ENCODE assay signal across 13 cellular contexts in genomic region chr2:56448999-56449431, GRCh38.
DNase-seq lines count a peak whose midpoint lies in the region; ATAC-seq and TF ChIP-seq lines count a peak whose summit lies in the region.
"Had no signal": no experiment of that assay in that cellular context is flagged by ENCODE, and none has a peak within 500 bp of the region (broad histone marks: within the 10 kb centered on the region; RNA-seq: fewer than 3 reads in every experiment).

No MANE protein-coding gene starts in this region.

- H3K4me1 Mint-ChIP-seq in natural killer cell treated with Interleukin-12 subunit alpha and Interleukin-12 subunit beta and Interleukin-15 and Interleukin-18, amount 100 ng/mL, for 72 hours (ENCODE audit: low read depth in 2 of 2) = no peaks in the 10 kb centered on the region
- H3K4me1 Mint-ChIP-seq in activated T-helper 1 cell treated with anti-CD3 and anti-CD28 coated beads, Interleukin-12 subunit alpha, Interleukin-12 subunit beta, Interleukin-2, Interleukin-4 antibody, amounts not matched to agents 30 ng/mL and 10 ng/mL and 1 ng/mL, durations not matched to agents 14 hours and 24 hours and 36 hours (ENCODE audit: low read depth) = no peaks in the 10 kb centered on the region
- no peaks in the 10 kb centered on the region for H3K4me1 Mint-ChIP-seq in naive thymus-derived CD4-positive, alpha-beta T cell
- H3K4me1 Mint-ChIP-seq: activated CD4-positive, alpha-beta T cell treated with anti-CD3 and anti-CD28 coated beads, Interleukin-2, amount 10 ng/mL, durations not matched to agents 7 days and 5 days; activated naive CD4-positive, alpha-beta T cell treated with anti-CD3 and anti-CD28 coated beads, Interleukin-2, amount 50 U/mL, for 24 hours had no signal

- no peak for TF ChIP-seq POLR2A in Peyer's patch (IDR thresholded peaks at IDR 0.05)

- H3K9me3 ChIP-seq in Peyer's patch = no peaks in the 10 kb centered on the region
- H3K9me3 ChIP-seq in naive thymus-derived CD4-positive, alpha-beta T cell (ENCODE audit: control insufficient read depth in 2 of 3, low read length in 3 of 3) = no peaks in the 10 kb centered on the region
- H3K9me3 ChIP-seq: ovary, upper lobe of left lung had no signal

- DNase-seq in DMS53 treated with DMSO at 0.1 percent for 48 hours (lab: John Stamatoyannopoulos, UW; ENCODE audit: unreplicated experiment) = peak; percentile 91
- DNase-seq in Peyer's patch = peak in 2 of 3 donors; percentile 70 to 86
- peak; percentile 89 for DNase-seq in glomerular visceral epithelial cell (ENCODE audit: extremely low spot score)
- no peak for DNase-seq in omental fat pad (ENCODE audit: low spot score)
- no peak for DNase-seq in natural killer cell treated with Interleukin-12 subunit alpha and Interleukin-12 subunit beta and Interleukin-15 and Interleukin-18, amount 100 ng/mL, for 72 hours (ENCODE audit: low spot score)
- DNase-seq in activated T-helper 1 cell treated with anti-CD3 and anti-CD28 coated beads, Interleukin-12 subunit alpha, Interleukin-12 subunit beta, Interleukin-2, Interleukin-4 antibody, amounts not matched to agents 30 ng/mL and 10 ng/mL and 1 ng/mL, durations not matched to agents 14 hours and 24 hours and 36 hours (ENCODE audit: low spot score) = no peak
- DNase-seq in activated CD4-positive, alpha-beta T cell treated with anti-CD3 and anti-CD28 coated beads for 48 hours = no peak
- no peak for DNase-seq in naive thymus-derived CD4-positive, alpha-beta T cell
- DNase-seq: activated CD4-positive, alpha-beta T cell treated with anti-CD3 and anti-CD28 coated beads, Interleukin-2, amount 10 ng/mL, durations not matched to agents 7 days and 5 days; effector CD4-positive, alpha-beta T cell; ovary had no signal

- no peaks in the 10 kb centered on the region for H3K27me3 ChIP-seq in Peyer's patch
- H3K27me3 ChIP-seq in naive thymus-derived CD4-positive, alpha-beta T cell (ENCODE audit: control insufficient read depth in 2 of 2, insufficient read depth in 2 of 2, low read length in 2 of 2) = no peaks in the 10 kb centered on the region
- H3K27me3 ChIP-seq: ovary, upper lobe of left lung had no signal

- peak overlapping the region in 2 of 4 donors; percentile 71 to 85 for H3K27ac ChIP-seq in Peyer's patch
- no peak overlapping the region for H3K27ac ChIP-seq in naive thymus-derived CD4-positive, alpha-beta T cell (ENCODE audit: low read depth, low read length)
- H3K27ac ChIP-seq: ovary had no signal

- H3K36me3 ChIP-seq in Peyer's patch = no peaks in the 10 kb centered on the region
- no peaks in the 10 kb centered on the region for H3K36me3 ChIP-seq in naive thymus-derived CD4-positive, alpha-beta T cell (ENCODE audit: control insufficient read depth in 2 of 3, insufficient read depth in 3 of 3, low read length in 3 of 3)
- H3K36me3 ChIP-seq: ovary, upper lobe of left lung had no signal

- peaks cover 31% of the 10 kb centered on the region for H3K9me3 Mint-ChIP-seq in natural killer cell treated with Interleukin-12 subunit alpha and Interleukin-12 subunit beta and Interleukin-15 and Interleukin-18, amount 100 ng/mL, for 72 hours
- H3K9me3 Mint-ChIP-seq in activated T-helper 1 cell treated with anti-CD3 and anti-CD28 coated beads, Interleukin-12 subunit alpha, Interleukin-12 subunit beta, Interleukin-2, Interleukin-4 antibody, amounts not matched to agents 30 ng/mL and 10 ng/mL and 1 ng/mL, durations not matched to agents 14 hours and 24 hours and 36 hours = peaks cover 4% of the 10 kb centered on the region
- peaks cover 2 to 35% (median 10%) of the 10 kb centered on the region in 11 donors for H3K9me3 Mint-ChIP-seq in naive thymus-derived CD4-positive, alpha-beta T cell

- peak; percentile 90 for ATAC-seq in omental fat pad (ENCODE audit: low FRiP score)
- ATAC-seq in natural killer cell treated with Interleukin-12 subunit alpha and Interleukin-12 subunit beta and Interleukin-15 and Interleukin-18, amount 100 ng/mL, for 72 hours = no peak
- no peak for ATAC-seq in naive thymus-derived CD4-positive, alpha-beta T cell

- POLR2A ChIA-PET in naive thymus-derived CD4-positive, alpha-beta T cell (lab: Charles Lee) = no interaction called here

- CTCF ChIA-PET in naive thymus-derived CD4-positive, alpha-beta T cell (lab: Charles Lee) = no interaction called here

- H3K4me1 ChIP-seq in Peyer's patch = no peaks in the 10 kb centered on the region
- no peaks in the 10 kb centered on the region for H3K4me1 ChIP-seq in naive thymus-derived CD4-positive, alpha-beta T cell (ENCODE audit: control insufficient read depth in 2 of 2, insufficient read depth in 2 of 2, low read length in 2 of 2)

- no peak overlapping the region for H3K4me3 Mint-ChIP-seq in natural killer cell treated with Interleukin-12 subunit alpha and Interleukin-12 subunit beta and Interleukin-15 and Interleukin-18, amount 100 ng/mL, for 72 hours
- H3K4me3 Mint-ChIP-seq in activated T-helper 1 cell treated with anti-CD3 and anti-CD28 coated beads, Interleukin-12 subunit alpha, Interleukin-12 subunit beta, Interleukin-2, Interleukin-4 antibody, amounts not matched to agents 30 ng/mL and 10 ng/mL and 1 ng/mL, durations not matched to agents 14 hours and 24 hours and 36 hours = no peak overlapping the region
- no peak overlapping the region for H3K4me3 Mint-ChIP-seq in naive thymus-derived CD4-positive, alpha-beta T cell
- H3K4me3 Mint-ChIP-seq: activated CD4-positive, alpha-beta T cell treated with anti-CD3 and anti-CD28 coated beads, Interleukin-2, amount 10 ng/mL, durations not matched to agents 7 days and 5 days; activated naive CD4-positive, alpha-beta T cell treated with anti-CD3 and anti-CD28 coated beads, Interleukin-2, amount 50 U/mL, for 24 hours had no signal

- no peaks in the 10 kb centered on the region for H3K36me3 Mint-ChIP-seq in natural killer cell treated with Interleukin-12 subunit alpha and Interleukin-12 subunit beta and Interleukin-15 and Interleukin-18, amount 100 ng/mL, for 72 hours
- no peaks in the 10 kb centered on the region for H3K36me3 Mint-ChIP-seq in activated T-helper 1 cell treated with anti-CD3 and anti-CD28 coated beads, Interleukin-12 subunit alpha, Interleukin-12 subunit beta, Interleukin-2, Interleukin-4 antibody, amounts not matched to agents 30 ng/mL and 10 ng/mL and 1 ng/mL, durations not matched to agents 14 hours and 24 hours and 36 hours (ENCODE audit: low read depth)
- peaks cover 0 to 3% (median 0%) of the 10 kb centered on the region in 5 donors for H3K36me3 Mint-ChIP-seq in naive thymus-derived CD4-positive, alpha-beta T cell
- H3K36me3 Mint-ChIP-seq: activated naive CD4-positive, alpha-beta T cell treated with anti-CD3 and anti-CD28 coated beads, Interleukin-2, amount 50 U/mL, for 24 hours had no signal

- H3K27ac Mint-ChIP-seq in natural killer cell treated with Interleukin-12 subunit alpha and Interleukin-12 subunit beta and Interleukin-15 and Interleukin-18, amount 100 ng/mL, for 72 hours = no peak overlapping the region
- H3K27ac Mint-ChIP-seq in activated T-helper 1 cell treated with anti-CD3 and anti-CD28 coated beads, Interleukin-12 subunit alpha, Interleukin-12 subunit beta, Interleukin-2, Interleukin-4 antibody, amounts not matched to agents 30 ng/mL and 10 ng/mL and 1 ng/mL, durations not matched to agents 14 hours and 24 hours and 36 hours = no peak overlapping the region
- no peak overlapping the region for H3K27ac Mint-ChIP-seq in naive thymus-derived CD4-positive, alpha-beta T cell
- H3K27ac Mint-ChIP-seq: activated CD4-positive, alpha-beta T cell treated with anti-CD3 and anti-CD28 coated beads, Interleukin-2, amount 10 ng/mL, durations not matched to agents 7 days and 5 days; activated naive CD4-positive, alpha-beta T cell treated with anti-CD3 and anti-CD28 coated beads, Interleukin-2, amount 50 U/mL, for 24 hours had no signal

- no peaks in the 10 kb centered on the region for H3K27me3 Mint-ChIP-seq in natural killer cell treated with Interleukin-12 subunit alpha and Interleukin-12 subunit beta and Interleukin-15 and Interleukin-18, amount 100 ng/mL, for 72 hours
- no peaks in the 10 kb centered on the region for H3K27me3 Mint-ChIP-seq in activated T-helper 1 cell treated with anti-CD3 and anti-CD28 coated beads, Interleukin-12 subunit alpha, Interleukin-12 subunit beta, Interleukin-2, Interleukin-4 antibody, amounts not matched to agents 30 ng/mL and 10 ng/mL and 1 ng/mL, durations not matched to agents 14 hours and 24 hours and 36 hours (ENCODE audit: insufficient read depth)
- H3K27me3 Mint-ChIP-seq in naive thymus-derived CD4-positive, alpha-beta T cell = no peaks in the 10 kb centered on the region
- H3K27me3 Mint-ChIP-seq: activated CD4-positive, alpha-beta T cell treated with anti-CD3 and anti-CD28 coated beads, Interleukin-2, amount 10 ng/mL, durations not matched to agents 7 days and 5 days; activated naive CD4-positive, alpha-beta T cell treated with anti-CD3 and anti-CD28 coated beads, Interleukin-2, amount 50 U/mL, for 24 hours had no signal

- intact Hi-C loops in activated T-helper 1 cell treated with anti-CD3 and anti-CD28 coated beads, Interleukin-12 subunit alpha, Interleukin-12 subunit beta, Interleukin-2, Interleukin-4 antibody, amounts not matched to agents 30 ng/mL and 10 ng/mL and 1 ng/mL, durations not matched to agents 14 hours and 24 hours and 36 hours (cut with micrococcal nuclease) = no loop called here
- intact Hi-C loops in naive thymus-derived CD4-positive, alpha-beta T cell (cut with micrococcal nuclease) = no loop called here

- no peak overlapping the region for H3K4me3 ChIP-seq in Peyer's patch
- H3K4me3 ChIP-seq in naive thymus-derived CD4-positive, alpha-beta T cell (ENCODE audit: low read length) = no peak overlapping the region
- H3K4me3 ChIP-seq: ovary had no signal

- TF ChIP-seq CTCF in Peyer's patch (IDR thresholded peaks at IDR 0.05) = no peak
- no peak for TF ChIP-seq CTCF in omental fat pad (IDR thresholded peaks at IDR 0.05)

Comparison
In these comparisons a context has a peak if more than half of its experiments do, and no peak if none do; other contexts are left out.
1. DNase-seq: peak in DMS53 treated with DMSO at 0.1 percent for 48 hours (single experiment), Peyer's patch (2 of 3) and glomerular visceral epithelial cell (single experiment); none in omental fat pad (single experiment), natural killer cell treated with Interleukin-12 subunit alpha and Interleukin-12 subunit beta and Interleukin-15 and Interleukin-18, amount 100 ng/mL, for 72 hours (single experiment), activated T-helper 1 cell treated with anti-CD3 and anti-CD28 coated beads, Interleukin-12 subunit alpha, Interleukin-12 subunit beta, Interleukin-2, Interleukin-4 antibody, amounts not matched to agents 30 ng/mL and 10 ng/mL and 1 ng/mL, durations not matched to agents 14 hours and 24 hours and 36 hours (single experiment), activated CD4-positive, alpha-beta T cell treated with anti-CD3 and anti-CD28 coated beads for 48 hours (single experiment) and naive thymus-derived CD4-positive, alpha-beta T cell (0 of 9).